Comparison of ENCODE assay signal across 8 cellular contexts in the genomic region with DNA sequence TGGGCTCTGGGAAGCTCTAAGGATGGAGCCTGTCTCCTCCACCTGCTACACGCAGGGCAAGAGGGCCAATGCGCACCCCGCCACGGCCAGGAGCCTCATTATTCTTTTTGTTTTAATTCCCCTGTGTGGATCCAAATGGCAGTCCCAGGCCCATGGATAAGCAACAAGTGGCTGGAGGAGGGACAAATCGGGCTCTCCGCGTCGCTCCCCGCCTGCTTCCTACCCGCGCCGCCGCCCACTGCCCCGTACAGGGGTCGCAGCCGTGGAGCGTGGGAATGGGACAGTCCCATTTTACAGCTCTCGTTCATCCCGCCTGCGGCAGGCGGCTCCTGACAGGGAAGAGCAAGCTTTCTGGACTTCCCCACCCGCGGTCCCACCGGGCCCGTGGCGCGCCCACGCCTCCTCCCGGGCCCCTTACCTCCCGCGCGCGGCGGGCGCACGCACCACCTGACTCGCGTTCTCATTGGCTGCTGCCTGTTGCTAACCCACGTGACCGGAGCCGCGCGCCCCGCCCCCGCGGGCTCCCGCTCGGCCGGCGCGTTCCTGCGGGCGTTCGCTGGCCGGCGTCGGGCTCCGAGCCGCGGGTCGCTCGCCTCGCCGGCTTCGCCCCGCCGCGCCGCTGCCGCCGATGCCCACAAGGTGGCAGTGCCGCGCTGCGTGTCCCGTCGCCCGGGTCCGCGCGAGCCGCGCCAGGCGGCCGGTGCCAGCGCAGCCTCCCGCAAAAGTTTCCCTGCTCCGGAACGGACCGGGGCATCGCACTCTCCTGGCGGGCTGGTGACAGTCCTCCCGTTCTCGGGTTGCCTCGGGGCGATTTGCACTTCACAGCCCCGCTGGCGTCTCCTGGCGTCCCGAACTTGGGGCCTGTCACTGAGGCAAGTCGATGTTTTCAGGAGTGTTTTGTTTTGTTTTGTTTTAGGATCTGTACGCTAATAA.
DNase-seq lines count a peak whose midpoint lies in the region; ATAC-seq, FAIRE-seq and TF ChIP-seq lines count a peak whose summit lies in the region.

No MANE protein-coding gene starts in this region.

- H3K27me3 ChIP-seq in keratinocyte (ENCODE audit: control insufficient read depth, extremely low read depth, insufficient read depth, low read length): no peaks in the 10 kb centered on the region

- no peaks in the 10 kb centered on the region for H4K20me1 ChIP-seq in keratinocyte (ENCODE audit: control insufficient read depth, extremely low read depth, insufficient read depth, low read length)

- ATAC-seq in GM18907 (IDR thresholded peaks at IDR 0.05; ENCODE audit: unreplicated experiment) (peak; percentile 95), HG03139 (IDR thresholded peaks at IDR 0.05; ENCODE audit: unreplicated experiment) (peak; percentile 81)

- H3K27ac ChIP-seq in keratinocyte (ENCODE audit: control insufficient read depth, insufficient read depth, low read length): peak overlapping the region; percentile 84

- peak overlapping the region; percentile 86 for H3K9ac ChIP-seq in keratinocyte (ENCODE audit: control insufficient read depth, extremely low read depth, insufficient read depth, low read length)

- H3K4me1 ChIP-seq in keratinocyte (ENCODE audit: control insufficient read depth, extremely low read depth, insufficient read depth, low read length): peaks cover 23% of the 10 kb centered on the region

- DNase-seq in AG09319 (ENCODE audit: extremely low read depth, low read depth) (peak; percentile 72), NCI-H2196 treated with DMSO at 0.1 percent for 48 hours (lab: John Stamatoyannopoulos, UW; ENCODE audit: unreplicated experiment) (peak; percentile 84), cerebellar cortex (ENCODE audit: low spot score) (peak; percentile 86), keratinocyte (ENCODE audit: low read depth, low spot score) (peak; percentile 25)
- peak; percentile 74 for DNase-seq in activated CD4-positive, CD25-positive, alpha-beta regulatory T cell treated with anti-CD3 and anti-CD28 coated beads, Interleukin-2, amount 50 U/mL, for 16 hours (ENCODE audit: low read depth, low spot score)
- DNase-seq in stimulated activated CD4-positive, alpha-beta T cell treated with anti-CD3 and anti-CD28 coated beads, Interleukin-12 subunit alpha, Interleukin-12 subunit beta, amount 100 ng/mL, for 48 hours (ENCODE audit: low read depth in 2 of 3, low spot score in 1 of 3): peak; percentile 84 to 89 (median 86)

- no peaks in the 10 kb centered on the region for H3K36me3 ChIP-seq in keratinocyte (ENCODE audit: control insufficient read depth in 2 of 2, extremely low read depth in 1 of 2, insufficient read depth in 2 of 2, low read length in 2 of 2)

- H2AFZ ChIP-seq in keratinocyte (ENCODE audit: control insufficient read depth, low read length): peak overlapping the region; percentile 88

- no peaks in the 10 kb centered on the region for H3K79me2 ChIP-seq in keratinocyte (ENCODE audit: control insufficient read depth, insufficient read depth, low read length)

- no peaks in the 10 kb centered on the region for H3K9me1 ChIP-seq in keratinocyte (ENCODE audit: control insufficient read depth, extremely low read depth, insufficient read depth, low read length)

- TF ChIP-seq CTCF in AG09319 (IDR thresholded peaks at IDR 0.05; ENCODE audit: low read depth, low read length) (peak; percentile 29), keratinocyte (optimal IDR thresholded peaks at IDR 0.05 in 1 of 3, IDR thresholded peaks at IDR 0.05 in 1 of 3, conservative IDR thresholded peaks at IDR 0.05 in 1 of 3; ENCODE audit: extremely low read depth in 1 of 3, insufficient read depth in 2 of 3, low read length in 3 of 3) (peak; percentile 44 to 95 (median 51))

- H3K4me2 ChIP-seq in keratinocyte (ENCODE audit: control insufficient read depth, extremely low read depth, insufficient read depth, low read depth, low read length): peak overlapping the region; percentile 94

- FAIRE-seq in keratinocyte (lab: Jason Lieb, UNC): no peak

- dilution Hi-C loops in keratinocyte (cut with MboI; ENCODE audit: extremely low pct_ligation_motif_present, low sequenced_read_pairs): no loop called here

- peak overlapping the region; percentile 61 to 76 (median 68) for H3K4me3 ChIP-seq in keratinocyte (ENCODE audit: control insufficient read depth in 2 of 3, extremely low read depth in 1 of 3, insufficient read depth in 2 of 3, low read depth in 1 of 3, low read length in 3 of 3)

- no peaks in the 10 kb centered on the region for H3K9me3 ChIP-seq in keratinocyte (ENCODE audit: control insufficient read depth, low read depth, low read length)

Comparison
In these comparisons a context has a peak if more than half of its experiments do, and no peak if none do; other contexts are left out.
1. Peak in every context shown above with its lines: DNase-seq, ATAC-seq, H3K4me3 ChIP-seq and H3K27ac ChIP-seq.
2. DNase-seq: peak in every context shown above with its lines; median percentile 86 in cerebellar cortex; 86 in stimulated activated CD4-positive, alpha-beta T cell treated with anti-CD3 and anti-CD28 coated beads, Interleukin-12 subunit alpha, Interleukin-12 subunit beta, amount 100 ng/mL, for 48 hours; 84 in NCI-H2196 treated with DMSO at 0.1 percent for 48 hours; 74 in activated CD4-positive, CD25-positive, alpha-beta regulatory T cell treated with anti-CD3 and anti-CD28 coated beads, Interleukin-2, amount 50 U/mL, for 16 hours; 72 in AG09319; 25 in keratinocyte.